Comparison of ENCODE assay signal across 14 cellular contexts in the genomic region with DNA sequence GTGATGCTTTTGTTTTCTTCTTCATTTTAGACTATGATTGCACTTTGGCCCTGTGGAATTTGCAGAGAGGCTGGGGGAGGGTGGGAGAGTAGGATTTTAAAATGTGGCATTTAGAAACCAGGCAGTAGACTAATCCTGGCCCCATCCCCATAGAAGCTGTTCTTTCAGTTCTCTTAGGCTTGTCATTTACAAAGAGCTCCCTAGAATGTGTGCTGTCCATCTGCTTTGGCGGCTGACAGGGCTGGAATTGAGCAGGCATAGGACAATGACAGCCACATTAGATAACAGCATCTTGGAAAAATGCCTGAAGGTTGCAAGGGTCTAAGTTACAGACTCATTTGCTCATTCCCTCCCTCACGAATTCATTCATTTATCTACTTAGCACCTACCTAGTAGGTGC. TPM values are rescaled to one million over a fixed set of nuclear protein-coding genes. Genes with fewer than 3 reads are reported as not detected.
DNase-seq lines count a peak whose midpoint lies in the region; ATAC-seq and TF ChIP-seq lines count a peak whose summit lies in the region.
"Had no signal": no experiment of that assay in that cellular context is flagged by ENCODE, and none has a peak within 500 bp of the region (broad histone marks: within the 10 kb centered on the region; RNA-seq: fewer than 3 reads in every experiment).

No MANE protein-coding gene starts in this region.

- 62% methylated on average over 2 of the region's 2 CpGs for WGBS in esophagus muscularis mucosa

- H3K27ac ChIP-seq in ACC112 (ENCODE audit: low read depth, low read length) (peak overlapping the region; percentile 75), RWPE2 (ENCODE audit: poor library complexity, severe bottlenecking) (peak overlapping the region; percentile 35), esophagus muscularis mucosa (replicated peaks in 1 of 4) (no peak overlapping the region)
- H3K27ac ChIP-seq: BLaER1 treated with 17β-estradiol and CSF1 and Interleukin-3, amounts not matched to agents 10 nM and 100 nM; HL-60 had no signal

- no peak for ATAC-seq in RWPE2 (ENCODE audit: low read depth)

- H3K79me2 ChIP-seq in ACC112 (ENCODE audit: control insufficient read depth, insufficient read depth, low read length, unreplicated experiment): peaks cover 14% of the 10 kb centered on the region

- H3K36me3 ChIP-seq in ACC112 (ENCODE audit: insufficient read depth, low read length) (no peaks in the 10 kb centered on the region), RWPE2 (ENCODE audit: low read depth) (no peaks in the 10 kb centered on the region), esophagus muscularis mucosa (no peaks in the 10 kb centered on the region)
- H3K36me3 ChIP-seq: BLaER1 treated with 17β-estradiol and CSF1 and Interleukin-3, amounts not matched to agents 10 nM and 100 nM; HAP-1 had no signal

- intact Hi-C loops in esophagus muscularis mucosa (cut with DNase I): no loop called here

- H3K4me1 ChIP-seq in ACC112 (ENCODE audit: control insufficient read depth, insufficient read depth, low read length, unreplicated experiment) (peaks cover 75% of the 10 kb centered on the region), RWPE2 (ENCODE audit: insufficient read depth, poor library complexity, severe bottlenecking) (peaks cover 21% of the 10 kb centered on the region), esophagus muscularis mucosa (no peaks in the 10 kb centered on the region)
- H3K4me1 ChIP-seq: HAP-1 had no signal

- DNase-seq in RWPE2 (ENCODE audit: low spot score): no peak
- peak; percentile 75 for DNase-seq in esophagus muscularis mucosa (ENCODE audit: extremely low spot score)
- DNase-seq in neural crest cell (ENCODE audit: low read depth, low spot score): no peak
- no peak for DNase-seq in activated gamma-delta T cell treated with Interleukin-2 at 50 U/mL for 16 hours
- DNase-seq in DMS 273 treated with DMSO at 0.1 percent for 48 hours (lab: John Stamatoyannopoulos, UW): no peak
- DNase-seq in effector CD8-positive, alpha-beta T cell (lab: John Stamatoyannopoulos, UW): no peak
- no peak for DNase-seq in T-helper 9 cell
- DNase-seq: CD4-positive, CD25-positive, alpha-beta regulatory T cell; DMS153; DMS79 treated with DMSO at 0.1 percent for 48 hours had no signal

- H2AFZ ChIP-seq in ACC112 (ENCODE audit: low read length, unreplicated experiment): no peak overlapping the region

- H3K4me1 Mint-ChIP-seq in neural crest cell: peaks cover 44% of the 10 kb centered on the region
- H3K4me1 Mint-ChIP-seq: CD4-positive, CD25-positive, alpha-beta regulatory T cell had no signal

- no peaks in the 10 kb centered on the region for H3K36me3 Mint-ChIP-seq in neural crest cell (ENCODE audit: low read depth)
- H3K36me3 Mint-ChIP-seq: CD4-positive, CD25-positive, alpha-beta regulatory T cell had no signal

- no peak for TF ChIP-seq EP300 in esophagus muscularis mucosa (IDR thresholded peaks at IDR 0.05)

- H3K27me3 ChIP-seq in ACC112 (ENCODE audit: insufficient read depth, low read length) (no peaks in the 10 kb centered on the region), RWPE2 (ENCODE audit: insufficient read depth, poor library complexity, severe bottlenecking) (no peaks in the 10 kb centered on the region), esophagus muscularis mucosa (no peaks in the 10 kb centered on the region)
- H3K27me3 ChIP-seq: BLaER1 treated with 17β-estradiol and CSF1 and Interleukin-3, amounts not matched to agents 10 nM and 100 nM had no signal

- no peaks in the 10 kb centered on the region for H3K27me3 Mint-ChIP-seq in neural crest cell (ENCODE audit: low read depth)

- H3K9me3 ChIP-seq in RWPE2 (ENCODE audit: severe bottlenecking) (no peaks in the 10 kb centered on the region), esophagus muscularis mucosa (no peaks in the 10 kb centered on the region)
- H3K9me3 ChIP-seq: BLaER1 treated with 17β-estradiol and CSF1 and Interleukin-3, amounts not matched to agents 10 nM and 100 nM; HAP-1 had no signal

- H3K4me3 ChIP-seq in ACC112 (ENCODE audit: low read depth, low read length) (peak overlapping the region; percentile 50; the same call in 1 of the 2 replicates), RWPE2 (ENCODE audit: severe bottlenecking) (no peak overlapping the region), esophagus muscularis mucosa (no peak overlapping the region)
- H3K4me3 ChIP-seq: BLaER1 treated with 17β-estradiol and CSF1 and Interleukin-3, amounts not matched to agents 10 nM and 100 nM; HAP-1 had no signal

- TF ChIP-seq CTCF in RWPE2 (IDR thresholded peaks at IDR 0.05; ENCODE audit: poor library complexity, severe bottlenecking) (no peak), esophagus muscularis mucosa (IDR thresholded peaks at IDR 0.05) (no peak), neural crest cell (conservative IDR thresholded peaks at IDR 0.05) (no peak)

- no peak overlapping the region for H3K27ac Mint-ChIP-seq in neural crest cell (ENCODE audit: unreplicated experiment)
- H3K27ac Mint-ChIP-seq: CD4-positive, CD25-positive, alpha-beta regulatory T cell had no signal

- H3K9me3 Mint-ChIP-seq in neural crest cell: no peaks in the 10 kb centered on the region

- no peak for TF ChIP-seq POLR2A in esophagus muscularis mucosa (IDR thresholded peaks at IDR 0.05; ENCODE audit: low read depth)

- peak overlapping the region; percentile 10 for H3K4me3 Mint-ChIP-seq in neural crest cell
- H3K4me3 Mint-ChIP-seq: CD4-positive, CD25-positive, alpha-beta regulatory T cell had no signal

RNA-seq across cellular contexts. Expression of a gene that starts 9.8 kb away (rescaled TPM):
- total RNA-seq in esophagus muscularis mucosa: 1 to 10 TPM; 1.7 to 3.1 (median 2.6) TPM
- 2.6 and 3.1 TPM in 2 replicates for total RNA-seq in neural crest cell
- total RNA-seq: CD4-positive, CD25-positive, alpha-beta regulatory T cell had no signal

RNA-seq across cellular contexts. Expression of a gene that starts 51.1 kb away (rescaled TPM):
- total RNA-seq in esophagus muscularis mucosa (not detected), neural crest cell (not detected in 2 replicates)

Comparison
In these comparisons a context has a peak if more than half of its experiments do, and no peak if none do; other contexts are left out.
1. H3K27ac ChIP-seq: peak in ACC112 (single experiment) and RWPE2 (single experiment); none in esophagus muscularis mucosa (0 of 4).